ENCODE assay signal across 11 cellular contexts in the genomic region with DNA sequence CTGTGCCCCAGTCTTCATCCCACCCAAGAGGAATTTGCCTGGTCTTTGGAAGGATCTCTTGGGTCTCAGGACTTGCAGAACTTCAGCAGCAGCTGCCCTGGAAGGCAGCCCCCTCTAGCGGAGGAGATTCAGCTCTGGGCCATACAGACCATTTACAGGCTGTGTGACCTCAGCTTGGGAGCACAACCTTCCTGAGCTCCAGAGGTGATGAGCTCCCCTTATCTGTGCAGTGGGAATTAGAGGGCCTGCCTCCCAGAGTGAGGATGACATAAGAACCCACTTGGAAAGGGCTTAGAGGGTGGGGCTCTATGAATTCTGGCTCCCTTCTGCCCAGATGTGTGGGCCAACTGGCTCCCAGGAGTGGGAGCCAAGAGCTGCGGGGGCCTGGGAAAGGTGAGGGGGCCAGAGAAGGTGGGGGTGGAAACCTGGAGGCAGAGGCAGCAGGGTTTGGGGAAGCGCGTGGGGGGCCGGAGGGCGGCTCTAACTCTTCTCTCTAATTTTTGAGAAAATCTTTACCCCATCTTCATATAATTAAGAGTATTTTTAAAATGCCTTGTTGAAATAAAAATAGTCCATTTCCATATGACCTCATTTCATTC. TPM values are rescaled to one million over a fixed set of nuclear protein-coding genes. Genes with fewer than 3 reads are reported as not detected.
DNase-seq lines count a peak whose midpoint lies in the region; ATAC-seq and TF ChIP-seq lines count a peak whose summit lies in the region.
"Had no signal": no experiment of that assay in that cellular context is flagged by ENCODE, and none has a peak within 500 bp of the region (broad histone marks: within the 10 kb centered on the region; RNA-seq: fewer than 3 reads in every experiment).

No MANE protein-coding gene starts in this region.

- no peaks in the 10 kb centered on the region for H3K27me3 ChIP-seq in DND-41 (ENCODE audit: insufficient read depth, low read length, poor library complexity)
- H3K27me3 ChIP-seq in Karpas-422 (ENCODE audit: low read length) = no peaks in the 10 kb centered on the region
- no peaks in the 10 kb centered on the region for H3K27me3 ChIP-seq in brain microvascular endothelial cell (replicated peaks)
- H3K27me3 ChIP-seq: ovary had no signal

- ATAC-seq in DND-41 (ENCODE audit: insufficient read depth, low read depth) = no peak
- ATAC-seq in HG03025 (IDR thresholded peaks at IDR 0.05; ENCODE audit: low FRiP score, unreplicated experiment) = no peak
- ATAC-seq: activated T-helper 17 cell treated with anti-CD3 and anti-CD28 coated beads, Interleukin-2, amount 50 U/mL, for 72 hours had no signal

- H4K20me1 ChIP-seq in DND-41 (ENCODE audit: insufficient read depth, low read length) (0 out of 2 replicates have a peak, but pooled peaks cover 3% of the 10 kb centered on the region), Karpas-422 (ENCODE audit: insufficient read depth, low read depth, low read length) (no peaks in the 10 kb centered on the region)

- in situ Hi-C loops in brain microvascular endothelial cell (cut with HindIII; ENCODE audit: low pct_ligation_motif_present, low sequenced_read_pairs) = no loop called here

- H3K4me1 ChIP-seq in DND-41 (ENCODE audit: insufficient read depth, low read length) = no peaks in the 10 kb centered on the region
- no peaks in the 10 kb centered on the region for H3K4me1 ChIP-seq in Karpas-422 (ENCODE audit: low read length)

- no peak overlapping the region for H2AFZ ChIP-seq in DND-41 (ENCODE audit: low read depth, low read length)
- H2AFZ ChIP-seq in Karpas-422 (ENCODE audit: low read length) = no peak overlapping the region

- TF ChIP-seq CTCF in DND-41 (IDR thresholded peaks at IDR 0.05; ENCODE audit: borderline replicate concordance, extremely low read depth, low read length, poor library complexity, severe bottlenecking) (peak; percentile 38), brain microvascular endothelial cell (IDR thresholded peaks at IDR 0.05; ENCODE audit: low read depth, low read length, missing control alignments) (peak; percentile 73)

- H3K9me3 ChIP-seq in DND-41 (ENCODE audit: insufficient read depth, low read length, severe bottlenecking) (no peaks in the 10 kb centered on the region), Karpas-422 (ENCODE audit: low read length) (no peaks in the 10 kb centered on the region)
- H3K9me3 ChIP-seq: ovary had no signal

- no peaks in the 10 kb centered on the region for H3K9me2 ChIP-seq in Karpas-422 (replicated peaks; ENCODE audit: insufficient read depth, low read length)

- H3K79me2 ChIP-seq in DND-41 (ENCODE audit: insufficient read depth, low read length) (no peaks in the 10 kb centered on the region), Karpas-422 (ENCODE audit: low read length) (no peaks in the 10 kb centered on the region)

- no peak overlapping the region for H3K27ac ChIP-seq in DND-41 (ENCODE audit: low read length)
- H3K27ac ChIP-seq in Karpas-422 (ENCODE audit: low read length) = no peak overlapping the region
- no peak overlapping the region for H3K27ac ChIP-seq in brain microvascular endothelial cell

- no peak overlapping the region for H3K9ac ChIP-seq in DND-41 (ENCODE audit: low read depth, low read length)
- H3K9ac ChIP-seq in Karpas-422 (ENCODE audit: low read length) = no peak overlapping the region

- H3K4me2 ChIP-seq in DND-41 (ENCODE audit: insufficient read depth, low read length) (no peak overlapping the region), Karpas-422 (ENCODE audit: low read depth, low read length, poor library complexity, severe bottlenecking) (no peak overlapping the region)

- H3K4me3 ChIP-seq in DND-41 (ENCODE audit: low read depth in 1 of 2, low read length in 2 of 2) (no peak overlapping the region), Karpas-422 (ENCODE audit: low read length) (no peak overlapping the region), brain microvascular endothelial cell (ENCODE audit: low read depth, low read length) (no peak overlapping the region)
- H3K4me3 ChIP-seq: ovary had no signal

- DNase-seq in DND-41 = no peak
- peak; percentile 75 for DNase-seq in Karpas-422
- DNase-seq in brain microvascular endothelial cell = no peak
- DNase-seq in lung microvascular endothelial cell (ENCODE audit: low read depth in 2 of 2) = peak; percentile 48 to 70
- DNase-seq in NCI-H2107 treated with DMSO at 0.1 percent for 48 hours (lab: John Stamatoyannopoulos, UW; ENCODE audit: unreplicated experiment) = no peak
- DNase-seq in retina = no peak
- DNase-seq in activated naive CD4-positive, alpha-beta T cell treated with Interleukin-2 at 50 U/mL for 16 hours = no peak
- DNase-seq: KG1 had no signal

- H3K36me3 ChIP-seq in DND-41 (ENCODE audit: insufficient read depth, low read length) = no peaks in the 10 kb centered on the region
- no peaks in the 10 kb centered on the region for H3K36me3 ChIP-seq in Karpas-422 (ENCODE audit: insufficient read depth, low read length)
- no peaks in the 10 kb centered on the region for H3K36me3 ChIP-seq in brain microvascular endothelial cell (replicated peaks)
- H3K36me3 ChIP-seq: ovary had no signal

RNA-seq across cellular contexts. Expression of a gene that starts 21.4 kb away (rescaled TPM):
- total RNA-seq in Karpas-422 (2014; rRNA removed; shearing (Covaris generic); ENCODE audit: low replicate concordance) = 0.45 and 2.5 TPM in 2 replicates
- total RNA-seq in lung microvascular endothelial cell = 18.7 and 20.9 TPM in 2 replicates

Comparison
In these comparisons a context has a peak if more than half of its experiments do, and no peak if none do; other contexts are left out.
1. DNase-seq: peak in Karpas-422 (single experiment) and lung microvascular endothelial cell (2 of 2); none in DND-41 (single experiment), brain microvascular endothelial cell (single experiment), NCI-H2107 treated with DMSO at 0.1 percent for 48 hours (single experiment), retina (single experiment) and activated naive CD4-positive, alpha-beta T cell treated with Interleukin-2 at 50 U/mL for 16 hours (single experiment).